Comparison of ENCODE assay signal across 8 cellular contexts in genomic region chr1:2233997-2234761, GRCh38. TPM values are rescaled to one million over a fixed set of nuclear protein-coding genes. Genes with fewer than 3 reads are reported as not detected.
DNase-seq lines count a peak whose midpoint lies in the region; ATAC-seq, FAIRE-seq and TF ChIP-seq lines count a peak whose summit lies in the region.

No MANE protein-coding gene starts in this region.

- H3K9ac ChIP-seq in PC-3 (ENCODE audit: low read length) (no peak overlapping the region), trophoblast cell (ENCODE audit: low read length) (no peak overlapping the region)

- ATAC-seq in PC-3 (no peak), HG03342 (IDR thresholded peaks at IDR 0.05; ENCODE audit: unreplicated experiment) (no peak)

- no peak for TF ChIP-seq POLR2A in GM12892 (IDR thresholded peaks at IDR 0.05; ENCODE audit: low read depth, low read length)

- H3K27me3 ChIP-seq in PC-3 (ENCODE audit: low read length) (no peaks in the 10 kb centered on the region), trophoblast cell (ENCODE audit: insufficient read depth, low read length) (no peaks in the 10 kb centered on the region)

- intact Hi-C loops in PC-3 (cut with micrococcal nuclease): loop anchor here (5.0 kb wide), 1 partner anchor 37 kb away; no protein-coding TSS in a partner anchor

- H3K36me3 ChIP-seq in PC-3 (ENCODE audit: low read depth, low read length) (no peaks in the 10 kb centered on the region), trophoblast cell (ENCODE audit: control insufficient read depth in 1 of 2, insufficient read depth in 2 of 2, low read length in 2 of 2) (peaks cover 13 to 26% of the 10 kb centered on the region in 2 experiments)

- H3K4me1 ChIP-seq in PC-3 (ENCODE audit: insufficient read depth, low read length) (peaks cover 32% of the 10 kb centered on the region), trophoblast cell (ENCODE audit: control insufficient read depth in 1 of 2, insufficient read depth in 2 of 2, low read length in 2 of 2) (peaks cover 37 to 48% of the 10 kb centered on the region in 2 experiments)

- no CpG with 5 or more reads among the region's 27 CpGs for WGBS in trophoblast cell (ENCODE audit: extremely low coverage, insufficient coverage, insufficient read length)

- H2BK12ac ChIP-seq in trophoblast cell (ENCODE audit: low read length): no peak overlapping the region

- H3K4ac ChIP-seq in trophoblast cell (ENCODE audit: low read depth, low read length): peak overlapping the region; percentile 66

- H3K79me1 ChIP-seq in trophoblast cell (ENCODE audit: low read length): peaks cover 15% of the 10 kb centered on the region

- TF ChIP-seq CTCF in PC-3 (conservative IDR thresholded peaks at IDR 0.05; ENCODE audit: low read depth, low read length): no peak

- no TSS peak for BruUV-seq in PC-3 (replicated peaks; lab: Mats Ljungman, UMichigan)

- H3K9me3 ChIP-seq in PC-3 (ENCODE audit: low read length) (no peaks in the 10 kb centered on the region), trophoblast cell (ENCODE audit: insufficient read depth, low read depth, low read length) (peaks cover 1% of the 10 kb centered on the region)

- H2BK5ac ChIP-seq in trophoblast cell (ENCODE audit: low read depth, low read length, poor library complexity): peak overlapping the region; percentile 18

- peak overlapping the region; percentile 37 for H3K14ac ChIP-seq in trophoblast cell (ENCODE audit: low read length)

- FAIRE-seq in GM12892 (lab: Jason Lieb, UNC): peak; percentile 9

- H2BK120ac ChIP-seq in trophoblast cell (ENCODE audit: insufficient read depth, low read length, poor library complexity): no peak overlapping the region

- H4K8ac ChIP-seq in trophoblast cell (ENCODE audit: low read depth, low read length): no peak overlapping the region

- no peaks in the 10 kb centered on the region for H3F3A ChIP-seq in PC-3 (ENCODE audit: low read length, unreplicated experiment)

- peak overlapping the region; percentile 5 for H4K91ac ChIP-seq in trophoblast cell (ENCODE audit: low read depth, low read length)

- no peak overlapping the region for H2AK5ac ChIP-seq in trophoblast cell (ENCODE audit: low read length)

- H3K4me2 ChIP-seq in PC-3 (ENCODE audit: low read length) (no peak overlapping the region), trophoblast cell (ENCODE audit: low read length) (peak overlapping the region; percentile 28)

- no peak overlapping the region for H4K12ac ChIP-seq in trophoblast cell (ENCODE audit: low read depth, low read length)

- H3K23ac ChIP-seq in trophoblast cell (ENCODE audit: low read length): no peak overlapping the region

- DNase-seq in GM12892 (ENCODE audit: insufficient read length): peak; percentile 60
- peak; percentile 32 for DNase-seq in PC-3
- peak; percentile 53 for DNase-seq in activated naive CD4-positive, alpha-beta T cell treated with anti-CD3 and anti-CD28 coated beads, Interleukin-2, amount 50 U/mL, for 16 hours
- DNase-seq in globus pallidus (ENCODE audit: low spot score): peak; percentile 78
- peak; percentile 88 to 98 for DNase-seq in trophoblast cell
- no peak for DNase-seq in GDM1 (lab: John Stamatoyannopoulos, UW)
- DNase-seq in NCI-H146 (lab: John Stamatoyannopoulos, UW): no peak

- peaks cover 97% of the 10 kb centered on the region for H4K20me1 ChIP-seq in PC-3 (ENCODE audit: low read length)

- POLR2A ChIA-PET in PC-3 (lab: Charles Lee; ENCODE audit: unreplicated experiment): no interaction called here

- no peaks in the 10 kb centered on the region for H3K9me2 ChIP-seq in PC-3 (replicated peaks; ENCODE audit: low read length)

- H2AFZ ChIP-seq in PC-3 (ENCODE audit: low read length): no peak overlapping the region
- no peak overlapping the region for H2AFZ ChIP-seq in trophoblast cell (ENCODE audit: insufficient read depth, low read length, poor library complexity)

- no peak overlapping the region for H3K27ac ChIP-seq in PC-3 (ENCODE audit: low read length)
- H3K27ac ChIP-seq in trophoblast cell (ENCODE audit: low read depth, low read length): peak overlapping the region; percentile 31

- H3K79me2 ChIP-seq in PC-3 (ENCODE audit: low read length) (peaks cover 100% of the 10 kb centered on the region), trophoblast cell (ENCODE audit: control insufficient read depth, insufficient read depth, low read length, poor library complexity) (peaks cover 85% of the 10 kb centered on the region)

- CTCF ChIA-PET in PC-3 (lab: Charles Lee): interaction anchor here (0.6 to 0.7 kb wide), 2 partner anchors 42 to 147 kb away, joined by 3 read pairs; no protein-coding TSS in a partner anchor

- peak overlapping the region; percentile 8 for H3K18ac ChIP-seq in trophoblast cell (ENCODE audit: low read length)

- H3K4me3 ChIP-seq in PC-3 (ENCODE audit: low read length) (no peak overlapping the region), trophoblast cell (ENCODE audit: low read depth, low read length) (no peak overlapping the region)

RNA-seq across cellular contexts. Expression of gene SKI, which starts 6.1 kb away (rescaled TPM):
- 2.0 TPM for polyA plus RNA-seq in GM12892 (2012; ENCODE audit: missing spikeins)
- 28.3 and 61.7 TPM in 2 replicates for total RNA-seq in PC-3 (2014; rRNA removed)
- 73.3 and 73.7 TPM in 2 replicates for polyA plus RNA-seq in trophoblast cell (2013)

RNA-seq across cellular contexts. Expression of gene FAAP20, which starts 39.6 kb away (rescaled TPM):
- 4.9 TPM for polyA plus RNA-seq in GM12892 (2012; ENCODE audit: missing spikeins)
- 114 and 148 TPM in 2 replicates for total RNA-seq in PC-3 (2014; rRNA removed)
- 85.8 and 86.1 TPM in 2 replicates for polyA plus RNA-seq in trophoblast cell (2013)

Comparison
In these comparisons a context has a peak if more than half of its experiments do, and no peak if none do; other contexts are left out.
1. DNase-seq: peak in GM12892 (single experiment), PC-3 (single experiment), activated naive CD4-positive, alpha-beta T cell treated with anti-CD3 and anti-CD28 coated beads, Interleukin-2, amount 50 U/mL, for 16 hours (single experiment), globus pallidus (single experiment) and trophoblast cell (2 of 2); none in GDM1 (single experiment) and NCI-H146 (single experiment).